1 cellular context compared by ENCODE assay signal in genomic region chr5:160293386-160293785, GRCh38.
TF ChIP-seq lines count a peak whose summit lies in the region.

No MANE protein-coding gene starts in this region.

TF ChIP-seq in WTC11, 78 proteins besides CTCF, POLR2A, EP300 and RAD21:
- TF ChIP-seq ZBTB43 (CRISPR knock-in tag; IDR thresholded peaks at IDR 0.05) (no peak), RORB (CRISPR knock-in tag; IDR thresholded peaks at IDR 0.05) (no peak), GTF2I (CRISPR knock-in tag; conservative IDR thresholded peaks at IDR 0.05) (no peak), CREM (CRISPR knock-in tag; IDR thresholded peaks at IDR 0.05) (no peak), SOX15 (CRISPR knock-in tag; IDR thresholded peaks at IDR 0.05) (no peak), SP1 (CRISPR knock-in tag; conservative IDR thresholded peaks at IDR 0.05) (no peak), FOXK1 (CRISPR knock-in tag; IDR thresholded peaks at IDR 0.05) (no peak), ZNF232 (CRISPR knock-in tag; IDR thresholded peaks at IDR 0.05) (no peak), ZNF416 (CRISPR knock-in tag; IDR thresholded peaks at IDR 0.05) (no peak), TEAD1 (CRISPR knock-in tag; IDR thresholded peaks at IDR 0.05) (no peak), OVOL2 (CRISPR knock-in tag; IDR thresholded peaks at IDR 0.05; ENCODE audit: borderline replicate concordance) (no peak), ARID4B (CRISPR knock-in tag; IDR thresholded peaks at IDR 0.05; ENCODE audit: borderline replicate concordance) (no peak), AR (CRISPR knock-in tag; IDR thresholded peaks at IDR 0.05) (no peak), TEAD4 (CRISPR knock-in tag; IDR thresholded peaks at IDR 0.05) (no peak), FOXJ3 (CRISPR knock-in tag; IDR thresholded peaks at IDR 0.05; ENCODE audit: borderline replicate concordance) (no peak)
- TF ChIP-seq, protein P1, sequence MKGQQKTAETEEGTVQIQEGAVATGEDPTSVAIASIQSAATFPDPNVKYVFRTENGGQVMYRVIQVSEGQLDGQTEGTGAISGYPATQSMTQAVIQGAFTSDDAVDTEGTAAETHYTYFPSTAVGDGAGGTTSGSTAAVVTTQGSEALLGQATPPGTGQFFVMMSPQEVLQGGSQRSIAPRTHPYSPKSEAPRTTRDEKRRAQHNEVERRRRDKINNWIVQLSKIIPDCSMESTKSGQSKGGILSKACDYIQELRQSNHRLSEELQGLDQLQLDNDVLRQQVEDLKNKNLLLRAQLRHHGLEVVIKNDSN (CRISPR knock-in tag; IDR thresholded peaks at IDR 0.05), result no peak
- TF ChIP-seq, protein P2, sequence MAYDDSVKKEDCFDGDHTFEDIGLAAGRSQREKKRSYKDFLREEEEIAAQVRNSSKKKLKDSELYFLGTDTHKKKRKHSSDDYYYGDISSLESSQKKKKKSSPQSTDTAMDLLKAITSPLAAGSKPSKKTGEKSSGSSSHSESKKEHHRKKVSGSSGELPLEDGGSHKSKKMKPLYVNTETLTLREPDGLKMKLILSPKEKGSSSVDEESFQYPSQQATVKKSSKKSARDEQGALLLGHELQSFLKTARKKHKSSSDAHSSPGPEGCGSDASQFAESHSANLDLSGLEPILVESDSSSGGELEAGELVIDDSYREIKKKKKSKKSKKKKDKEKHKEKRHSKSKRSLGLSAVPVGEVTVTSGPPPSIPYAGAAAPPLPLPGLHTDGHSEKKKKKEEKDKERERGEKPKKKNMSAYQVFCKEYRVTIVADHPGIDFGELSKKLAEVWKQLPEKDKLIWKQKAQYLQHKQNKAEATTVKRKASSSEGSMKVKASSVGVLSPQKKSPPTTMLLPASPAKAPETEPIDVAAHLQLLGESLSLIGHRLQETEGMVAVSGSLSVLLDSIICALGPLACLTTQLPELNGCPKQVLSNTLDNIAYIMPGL (CRISPR knock-in tag; IDR thresholded peaks at IDR 0.05), result no peak
- TF ChIP-seq, protein P3, sequence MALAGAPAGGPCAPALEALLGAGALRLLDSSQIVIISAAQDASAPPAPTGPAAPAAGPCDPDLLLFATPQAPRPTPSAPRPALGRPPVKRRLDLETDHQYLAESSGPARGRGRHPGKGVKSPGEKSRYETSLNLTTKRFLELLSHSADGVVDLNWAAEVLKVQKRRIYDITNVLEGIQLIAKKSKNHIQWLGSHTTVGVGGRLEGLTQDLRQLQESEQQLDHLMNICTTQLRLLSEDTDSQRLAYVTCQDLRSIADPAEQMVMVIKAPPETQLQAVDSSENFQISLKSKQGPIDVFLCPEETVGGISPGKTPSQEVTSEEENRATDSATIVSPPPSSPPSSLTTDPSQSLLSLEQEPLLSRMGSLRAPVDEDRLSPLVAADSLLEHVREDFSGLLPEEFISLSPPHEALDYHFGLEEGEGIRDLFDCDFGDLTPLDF (CRISPR knock-in tag; IDR thresholded peaks at IDR 0.05), result no peak
- TF ChIP-seq, protein P4, sequence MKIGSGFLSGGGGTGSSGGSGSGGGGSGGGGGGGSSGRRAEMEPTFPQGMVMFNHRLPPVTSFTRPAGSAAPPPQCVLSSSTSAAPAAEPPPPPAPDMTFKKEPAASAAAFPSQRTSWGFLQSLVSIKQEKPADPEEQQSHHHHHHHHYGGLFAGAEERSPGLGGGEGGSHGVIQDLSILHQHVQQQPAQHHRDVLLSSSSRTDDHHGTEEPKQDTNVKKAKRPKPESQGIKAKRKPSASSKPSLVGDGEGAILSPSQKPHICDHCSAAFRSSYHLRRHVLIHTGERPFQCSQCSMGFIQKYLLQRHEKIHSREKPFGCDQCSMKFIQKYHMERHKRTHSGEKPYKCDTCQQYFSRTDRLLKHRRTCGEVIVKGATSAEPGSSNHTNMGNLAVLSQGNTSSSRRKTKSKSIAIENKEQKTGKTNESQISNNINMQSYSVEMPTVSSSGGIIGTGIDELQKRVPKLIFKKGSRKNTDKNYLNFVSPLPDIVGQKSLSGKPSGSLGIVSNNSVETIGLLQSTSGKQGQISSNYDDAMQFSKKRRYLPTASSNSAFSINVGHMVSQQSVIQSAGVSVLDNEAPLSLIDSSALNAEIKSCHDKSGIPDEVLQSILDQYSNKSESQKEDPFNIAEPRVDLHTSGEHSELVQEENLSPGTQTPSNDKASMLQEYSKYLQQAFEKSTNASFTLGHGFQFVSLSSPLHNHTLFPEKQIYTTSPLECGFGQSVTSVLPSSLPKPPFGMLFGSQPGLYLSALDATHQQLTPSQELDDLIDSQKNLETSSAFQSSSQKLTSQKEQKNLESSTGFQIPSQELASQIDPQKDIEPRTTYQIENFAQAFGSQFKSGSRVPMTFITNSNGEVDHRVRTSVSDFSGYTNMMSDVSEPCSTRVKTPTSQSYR (CRISPR knock-in tag; IDR thresholded peaks at IDR 0.05), result no peak
